In the genomic region with DNA sequence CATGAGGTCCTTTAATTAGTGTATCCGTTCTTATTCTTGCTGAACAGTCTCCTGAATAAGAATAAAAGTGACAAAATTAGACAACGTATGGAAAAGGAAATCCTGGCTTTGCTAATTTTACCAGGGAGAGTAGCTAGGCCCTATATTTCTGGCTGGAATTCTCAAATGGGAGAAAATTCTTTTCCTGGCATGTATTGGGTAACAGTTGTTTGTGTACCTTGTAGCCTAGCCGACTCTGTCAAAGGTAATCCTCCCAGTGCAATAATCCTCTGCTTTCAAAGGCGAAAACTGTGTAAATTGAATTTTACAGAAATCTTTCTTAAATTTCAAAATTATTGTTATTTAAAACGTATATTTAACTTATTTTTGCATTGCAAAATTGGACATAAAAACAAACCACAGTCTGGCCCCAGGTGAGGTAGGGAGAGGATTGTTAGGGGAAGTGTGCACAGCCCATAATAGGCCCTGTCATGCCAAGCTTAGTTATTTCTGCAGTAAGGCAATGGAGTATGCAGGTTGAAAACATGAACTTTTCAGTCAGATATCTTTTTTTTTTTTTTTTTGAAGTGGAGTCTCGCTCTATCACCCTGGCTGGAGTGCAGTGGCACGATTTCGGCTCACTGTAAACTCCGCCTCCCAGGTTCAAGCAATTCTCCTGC, we compare ENCODE assay signal across 8 cellular contexts. TPM values are rescaled to one million over a fixed set of nuclear protein-coding genes. Genes with fewer than 3 reads are reported as not detected.
"Had no signal": no experiment of that assay in that cellular context is flagged by ENCODE, and none has a peak within 500 bp of the region (broad histone marks: within the 10 kb centered on the region; RNA-seq: fewer than 3 reads in every experiment).

No MANE protein-coding gene starts in this region.

- H3K4me3 ChIP-seq: GM23248 had no signal

- H3K27ac ChIP-seq: GM23248, KMS-11 had no signal

- DNase-seq: GM23248, GOT3, H9, HFFc6, KBM-7 had no signal

- H3K9ac ChIP-seq: GM23248, KMS-11 had no signal

- H2AFZ ChIP-seq: GM23248 had no signal

- ATAC-seq: HCT116 had no signal

- H3K4me2 ChIP-seq: KMS-11 had no signal

RNA-seq across cellular contexts. Expression of a gene that starts 18.9 kb away (rescaled TPM):
- polyA plus RNA-seq: IgD-negative memory B cell had no signal
